ENCODE assay signal across 8 cellular contexts in genomic region chr15:91694131-91694828, GRCh38.
DNase-seq lines count a peak whose midpoint lies in the region; ATAC-seq and TF ChIP-seq lines count a peak whose summit lies in the region.

No MANE protein-coding gene starts in this region.

- H3K27ac ChIP-seq in esophagus (ENCODE audit: low read depth in 2 of 2, low read length in 1 of 2) = peak overlapping the region; percentile 82 to 87
- H3K27ac ChIP-seq in mucosa of rectum (ENCODE audit: low read depth in 2 of 2, low read length in 2 of 2) = peak overlapping the region; percentile 77 to 84
- peak overlapping the region; percentile 47 to 73 (median 60) for H3K27ac ChIP-seq in upper lobe of left lung

- H3K27me3 ChIP-seq in esophagus (ENCODE audit: control insufficient read depth in 1 of 2, insufficient read depth in 2 of 2, low read length in 2 of 2) (no peaks in the 10 kb centered on the region), mucosa of rectum (ENCODE audit: control insufficient read depth in 2 of 2, insufficient read depth in 2 of 2, low read length in 2 of 2) (no peaks in the 10 kb centered on the region), upper lobe of left lung (no peaks in the 10 kb centered on the region)

- no peak overlapping the region for H3K4me3 ChIP-seq in esophagus (ENCODE audit: low read depth in 1 of 2, low read length in 2 of 2)
- H3K4me3 ChIP-seq in mucosa of rectum (ENCODE audit: low read length in 2 of 2) = peak overlapping the region; percentile 48 to 75
- H3K4me3 ChIP-seq in upper lobe of left lung = peak overlapping the region in 1 of 4 donors; percentile 25

- no peak for TF ChIP-seq CTCF in upper lobe of left lung (IDR thresholded peaks at IDR 0.05)

- no peak for TF ChIP-seq EP300 in upper lobe of left lung (IDR thresholded peaks at IDR 0.05)

- DNase-seq in NCI-H1105 (lab: John Stamatoyannopoulos, UW) (peak; percentile 5), NCI-H1105 treated with DMSO at 0.1 percent for 48 hours (lab: John Stamatoyannopoulos, UW) (no peak), upper lobe of left lung (no peak)

- H3K9me3 ChIP-seq in esophagus (ENCODE audit: control insufficient read depth in 2 of 2, insufficient read depth in 1 of 2, low read depth in 1 of 2, low read length in 1 of 2) (no peaks in the 10 kb centered on the region), mucosa of rectum (ENCODE audit: control insufficient read depth in 2 of 2, low read length in 2 of 2) (no peaks in the 10 kb centered on the region), upper lobe of left lung (no peaks in the 10 kb centered on the region)

- no peak for TF ChIP-seq POLR2A in upper lobe of left lung (IDR thresholded peaks at IDR 0.05)

- no peaks in the 10 kb centered on the region for H3K36me3 ChIP-seq in esophagus (ENCODE audit: control insufficient read depth in 2 of 2, insufficient read depth in 2 of 2, low read length in 1 of 2)
- no peaks in the 10 kb centered on the region for H3K36me3 ChIP-seq in mucosa of rectum (ENCODE audit: control insufficient read depth in 2 of 2, insufficient read depth in 2 of 2, low read length in 2 of 2)
- H3K36me3 ChIP-seq in upper lobe of left lung = no peaks in the 10 kb centered on the region

- no peaks in the 10 kb centered on the region for H3K4me1 ChIP-seq in esophagus (ENCODE audit: control insufficient read depth in 2 of 2, insufficient read depth in 2 of 2, low read length in 1 of 2)
- peaks cover 3 to 5% of the 10 kb centered on the region in 2 donors for H3K4me1 ChIP-seq in mucosa of rectum (ENCODE audit: control insufficient read depth in 2 of 2, insufficient read depth in 2 of 2, low read length in 2 of 2)
- peaks cover 0 to 5% (median 0%) of the 10 kb centered on the region in 4 donors for H3K4me1 ChIP-seq in upper lobe of left lung

- peak overlapping the region; percentile 44 to 48 for H3K9ac ChIP-seq in mucosa of rectum (ENCODE audit: low read depth in 1 of 2, low read length in 2 of 2)

- ATAC-seq in upper lobe of left lung (ENCODE audit: low FRiP score in 2 of 2) (peak; percentile 44 to 90), GM21576 (IDR thresholded peaks at IDR 0.05; ENCODE audit: unreplicated experiment) (no peak), GM21423 (IDR thresholded peaks at IDR 0.05; ENCODE audit: unreplicated experiment) (no peak), GM21381 (IDR thresholded peaks at IDR 0.05; ENCODE audit: unreplicated experiment) (no peak)

- 46 to 57% methylated on average over 11 of the region's 11 CpGs for WGBS in esophagus, 2 donors
- 65 to 77% methylated on average over 11 of the region's 11 CpGs for WGBS in upper lobe of left lung, 2 donors

Comparison
In these comparisons a context has a peak if more than half of its experiments do, and no peak if none do; other contexts are left out.
1. H3K4me3 ChIP-seq: peak in mucosa of rectum (2 of 2); none in esophagus (0 of 2).
2. ATAC-seq: peak in upper lobe of left lung (2 of 2); none in GM21576 (single experiment), GM21423 (single experiment) and GM21381 (single experiment).
3. Peak in every context shown above with its lines, with median percentiles within 50 percentile points of each other: H3K27ac ChIP-seq.